Comparison of ENCODE assay signal across 7 cellular contexts in the genomic region with DNA sequence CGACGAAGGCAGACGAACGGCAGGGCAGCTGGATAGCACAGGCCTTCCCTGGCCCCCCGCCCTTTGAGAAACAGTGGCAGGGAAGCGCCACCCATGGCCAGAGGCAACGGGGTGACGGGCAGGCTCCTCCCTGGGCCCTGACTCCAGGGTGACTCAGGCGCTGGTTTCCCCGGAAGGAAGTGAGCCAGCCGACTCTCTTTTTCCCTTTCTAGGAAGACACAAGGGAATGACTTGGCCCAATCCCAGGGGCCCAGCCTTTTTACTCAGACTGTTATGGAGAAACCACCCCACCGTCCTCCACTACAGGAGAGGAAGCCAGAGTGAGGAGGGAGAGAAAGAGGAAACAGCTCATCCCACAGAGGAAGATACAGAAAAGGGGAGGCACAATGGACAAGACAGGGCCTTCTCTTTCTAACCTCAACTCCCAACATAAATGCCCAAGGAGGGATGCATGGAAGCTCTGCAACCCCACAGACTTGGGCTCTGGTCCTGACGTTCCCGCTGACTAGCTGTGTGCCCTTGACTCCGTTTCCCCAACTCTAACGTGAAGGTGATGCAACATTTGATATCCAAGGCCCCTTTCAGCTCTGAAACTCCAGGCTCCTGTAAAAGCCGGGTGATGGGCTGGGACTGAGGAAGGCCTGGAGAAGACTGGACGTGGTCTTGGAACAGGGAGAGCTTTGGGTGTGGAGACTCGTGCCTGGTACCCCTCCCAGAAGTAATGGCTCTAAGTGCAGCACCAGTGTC. TPM values are rescaled to one million over a fixed set of nuclear protein-coding genes. Genes with fewer than 3 reads are reported as not detected.
DNase-seq lines count a peak whose midpoint lies in the region; ATAC-seq, FAIRE-seq and TF ChIP-seq lines count a peak whose summit lies in the region.

No MANE protein-coding gene starts in this region.

- 72 to 77% methylated on average over 14 to 19 of the region's 19 CpGs for WGBS in thyroid gland, 2 donors

- no peak for TF ChIP-seq POLR2A in thyroid gland (IDR thresholded peaks at IDR 0.05)

- TF ChIP-seq CTCF in keratinocyte (optimal IDR thresholded peaks at IDR 0.05 in 1 of 3, IDR thresholded peaks at IDR 0.05 in 1 of 3, conservative IDR thresholded peaks at IDR 0.05 in 1 of 3; ENCODE audit: extremely low read depth in 1 of 3, insufficient read depth in 2 of 3, low read length in 3 of 3) = no peak
- TF ChIP-seq CTCF in thyroid gland (IDR thresholded peaks at IDR 0.05) = no peak

- FAIRE-seq in keratinocyte (lab: Jason Lieb, UNC) = peak; percentile 87

- peaks cover 88% of the 10 kb centered on the region for H3K79me2 ChIP-seq in keratinocyte (ENCODE audit: control insufficient read depth, insufficient read depth, low read length)

- no peaks in the 10 kb centered on the region for H3K27me3 ChIP-seq in HUES6 (ENCODE audit: control insufficient read depth, insufficient read depth, low read length)
- H3K27me3 ChIP-seq in adipocyte (replicated peaks; ENCODE audit: control insufficient read depth, insufficient read depth, low read length) = no peaks in the 10 kb centered on the region
- no peaks in the 10 kb centered on the region for H3K27me3 ChIP-seq in keratinocyte (ENCODE audit: control insufficient read depth, extremely low read depth, insufficient read depth, low read length)
- H3K27me3 ChIP-seq in thyroid gland = no peaks in the 10 kb centered on the region

- peaks cover 14% of the 10 kb centered on the region for H3K9me1 ChIP-seq in keratinocyte (ENCODE audit: control insufficient read depth, extremely low read depth, insufficient read depth, low read length)

- dilution Hi-C loops in keratinocyte (cut with MboI; ENCODE audit: extremely low pct_ligation_motif_present, low sequenced_read_pairs) = no loop called here

- H4K20me1 ChIP-seq in keratinocyte (ENCODE audit: control insufficient read depth, extremely low read depth, insufficient read depth, low read length) = peaks cover 40% of the 10 kb centered on the region

- ATAC-seq in HG02981 (IDR thresholded peaks at IDR 0.05; ENCODE audit: unreplicated experiment) (no peak), GM21381 (IDR thresholded peaks at IDR 0.05; ENCODE audit: unreplicated experiment) (no peak)

- H3K4me1 ChIP-seq in HUES6 (ENCODE audit: control insufficient read depth, insufficient read depth, low read length) (peaks cover 68% of the 10 kb centered on the region), adipocyte (ENCODE audit: control insufficient read depth, insufficient read depth, low read length) (peaks cover 79% of the 10 kb centered on the region), keratinocyte (ENCODE audit: control insufficient read depth, extremely low read depth, insufficient read depth, low read length) (peaks cover 98% of the 10 kb centered on the region), thyroid gland (peaks cover 4 to 64% of the 10 kb centered on the region in 2 donors)

- DNase-seq in adipocyte (ENCODE audit: low read depth) (peak; percentile 93), keratinocyte (ENCODE audit: low read depth, low spot score) (peak; percentile 93), thyroid gland (peak; percentile 29 to 41), NCI-H1417 (lab: John Stamatoyannopoulos, UW) (no peak)

- H2AFZ ChIP-seq in keratinocyte (ENCODE audit: control insufficient read depth, low read length) = no peak overlapping the region

- H3K36me3 ChIP-seq in HUES6 (ENCODE audit: control insufficient read depth, insufficient read depth, low read length) (peaks cover 10% of the 10 kb centered on the region), adipocyte (ENCODE audit: control insufficient read depth, insufficient read depth, low read length, severe bottlenecking) (no peaks in the 10 kb centered on the region), keratinocyte (ENCODE audit: control insufficient read depth in 2 of 2, extremely low read depth in 1 of 2, insufficient read depth in 2 of 2, low read length in 2 of 2) (peaks cover 15 to 46% of the 10 kb centered on the region in 2 experiments), thyroid gland (no peaks in the 10 kb centered on the region)

- H3K9me3 ChIP-seq in HUES6 (ENCODE audit: control insufficient read depth, insufficient read depth, low read depth, low read length) (no peaks in the 10 kb centered on the region), adipocyte (ENCODE audit: control insufficient read depth, low read length) (no peaks in the 10 kb centered on the region), keratinocyte (ENCODE audit: control insufficient read depth, low read depth, low read length) (no peaks in the 10 kb centered on the region), thyroid gland (no peaks in the 10 kb centered on the region)

- H3K9ac ChIP-seq in HUES6 (ENCODE audit: low read length) = peak overlapping the region; percentile 19
- peak overlapping the region; percentile 59 for H3K9ac ChIP-seq in adipocyte (ENCODE audit: low read length)
- peak overlapping the region; percentile 49 for H3K9ac ChIP-seq in keratinocyte (ENCODE audit: control insufficient read depth, extremely low read depth, insufficient read depth, low read length)

- H3K27ac ChIP-seq in HUES6 (ENCODE audit: low read depth, low read length) (peak overlapping the region; percentile 17; the same call in 1 of the 2 replicates), keratinocyte (ENCODE audit: control insufficient read depth, insufficient read depth, low read length) (peak overlapping the region; percentile 73), thyroid gland (peak overlapping the region in 2 of 3 donors; percentile 21 to 63)

- intact Hi-C loops in thyroid gland (cut with DNase I) = no loop called here

- H3K4me3 ChIP-seq in HUES6 (ENCODE audit: low read depth, low read length) (no peak overlapping the region), adipocyte (ENCODE audit: low read length) (peak overlapping the region; percentile 16), keratinocyte (ENCODE audit: control insufficient read depth in 2 of 3, extremely low read depth in 1 of 3, insufficient read depth in 2 of 3, low read depth in 1 of 3, low read length in 3 of 3) (peak overlapping the region in 1 of 3 experiments; percentile 12), thyroid gland (replicated peaks in 1 of 3) (no peak overlapping the region)

- peak overlapping the region; percentile 80 for H3K4me2 ChIP-seq in keratinocyte (ENCODE audit: control insufficient read depth, extremely low read depth, insufficient read depth, low read depth, low read length)

RNA-seq across cellular contexts. Expression of a gene that starts 27.9 kb away (rescaled TPM):
- polyA plus RNA-seq in keratinocyte = 394 to 1,027 TPM (median 558 TPM) in 3 replicates
- polyA plus RNA-seq in keratinocyte (2011; ENCODE audit: low read depth) = 195 TPM
- polyA plus RNA-seq in keratinocyte (2011; cell fraction: cytosol; rRNA removed) = 508 and 647 TPM in 2 replicates
- 807 and 940 TPM in 2 replicates for polyA plus RNA-seq in keratinocyte (2011; cell fraction: nucleus; rRNA removed)
- 200 and 858 TPM in 2 replicates for polyA plus RNA-seq in keratinocyte (2012; ENCODE audit: low replicate concordance)
- polyA minus RNA-seq in keratinocyte = 613 to 2,215 TPM (median 836 TPM) in 3 replicates
- polyA minus RNA-seq in keratinocyte (2011; cell fraction: cytosol; rRNA and poly(A)+ RNA removed) = 1,064 TPM
- polyA minus RNA-seq in keratinocyte (2011; cell fraction: nucleus; rRNA and poly(A)+ RNA removed) = 724 and 945 TPM in 2 replicates
- 10 to 100 TPM; 48.1 to 90.4 (median 64.8) TPM for total RNA-seq in thyroid gland

Comparison
In these comparisons a context has a peak if more than half of its experiments do, and no peak if none do; other contexts are left out.
1. H3K27ac ChIP-seq: peak in every context shown above with its lines; median percentile 73 in keratinocyte; 42 in thyroid gland; 17 in HUES6.
2. DNase-seq: peak in adipocyte (single experiment), keratinocyte (single experiment) and thyroid gland (2 of 2); none in NCI-H1417 (0 of 3).
3. Peak in every context shown above with its lines, with median percentiles within 50 percentile points of each other: H3K9ac ChIP-seq.